Comparison of ENCODE assay signal across 3 cellular contexts in the genomic region with DNA sequence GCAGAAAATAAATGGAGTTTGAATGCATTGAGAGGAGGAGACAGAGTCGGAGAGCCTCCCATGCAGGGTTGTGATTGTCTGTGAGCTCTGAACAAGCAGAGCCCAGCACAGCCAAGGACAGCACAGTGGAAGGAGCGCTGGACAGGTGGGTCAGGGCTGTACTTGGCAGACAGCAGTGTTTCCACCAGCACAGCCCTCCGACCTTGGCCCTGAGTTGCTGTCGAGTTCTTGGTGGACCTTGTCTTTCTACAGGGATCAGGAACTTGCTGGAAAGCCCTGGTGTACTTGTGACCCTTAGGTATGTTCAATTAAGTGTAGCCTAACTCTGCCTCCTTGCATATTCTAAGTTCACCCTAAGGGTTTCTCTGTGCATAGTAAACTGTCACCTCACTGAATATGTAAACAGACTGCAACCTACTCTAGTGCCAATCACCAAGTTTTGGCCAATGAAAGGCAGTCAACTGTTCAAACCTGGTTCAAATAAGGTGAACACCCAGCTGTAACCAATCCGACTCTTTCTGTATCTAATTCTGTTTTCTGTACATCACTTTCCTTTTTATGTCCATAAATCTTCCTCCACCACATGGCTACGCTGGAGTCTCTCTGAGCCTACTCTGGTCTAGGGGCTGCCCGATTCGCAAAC.
TF ChIP-seq lines count a peak whose summit lies in the region.

No MANE protein-coding gene starts in this region.

TF ChIP-seq in IMR-90, 13 proteins besides CTCF, POLR2A, EP300 and RAD21:
- TF ChIP-seq, protein P1, sequence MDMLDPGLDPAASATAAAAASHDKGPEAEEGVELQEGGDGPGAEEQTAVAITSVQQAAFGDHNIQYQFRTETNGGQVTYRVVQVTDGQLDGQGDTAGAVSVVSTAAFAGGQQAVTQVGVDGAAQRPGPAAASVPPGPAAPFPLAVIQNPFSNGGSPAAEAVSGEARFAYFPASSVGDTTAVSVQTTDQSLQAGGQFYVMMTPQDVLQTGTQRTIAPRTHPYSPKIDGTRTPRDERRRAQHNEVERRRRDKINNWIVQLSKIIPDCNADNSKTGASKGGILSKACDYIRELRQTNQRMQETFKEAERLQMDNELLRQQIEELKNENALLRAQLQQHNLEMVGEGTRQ (IDR thresholded peaks at IDR 0.05; ENCODE audit: low read depth, low read length), result no peak
- TF ChIP-seq CHD1 (IDR thresholded peaks at IDR 0.05; ENCODE audit: low read depth, low read length) (no peak), MXI1 (IDR thresholded peaks at IDR 0.05; ENCODE audit: borderline replicate concordance, low read depth, low read length) (no peak), CEBPB (IDR thresholded peaks at IDR 0.05; ENCODE audit: low read depth, low read length) (no peak), RFX5 (IDR thresholded peaks at IDR 0.05; ENCODE audit: low read depth, low read length) (no peak), MAZ (IDR thresholded peaks at IDR 0.05; ENCODE audit: borderline replicate concordance, low read depth, low read length) (no peak), NFE2L2 (IDR thresholded peaks at IDR 0.05; ENCODE audit: low read depth, low read length) (no peak), BHLHE40 (IDR thresholded peaks at IDR 0.05; ENCODE audit: low read depth, low read length) (no peak), SMC3 (IDR thresholded peaks at IDR 0.05; ENCODE audit: low read depth, low read length) (no peak), FOS (IDR thresholded peaks at IDR 0.05; ENCODE audit: low read depth, low read length) (no peak), MAFK (IDR thresholded peaks at IDR 0.05; ENCODE audit: low read depth, low read length) (no peak), RCOR1 (IDR thresholded peaks at IDR 0.05; ENCODE audit: insufficient replicate concordance, low read length) (no peak)
- TF ChIP-seq, protein P2, sequence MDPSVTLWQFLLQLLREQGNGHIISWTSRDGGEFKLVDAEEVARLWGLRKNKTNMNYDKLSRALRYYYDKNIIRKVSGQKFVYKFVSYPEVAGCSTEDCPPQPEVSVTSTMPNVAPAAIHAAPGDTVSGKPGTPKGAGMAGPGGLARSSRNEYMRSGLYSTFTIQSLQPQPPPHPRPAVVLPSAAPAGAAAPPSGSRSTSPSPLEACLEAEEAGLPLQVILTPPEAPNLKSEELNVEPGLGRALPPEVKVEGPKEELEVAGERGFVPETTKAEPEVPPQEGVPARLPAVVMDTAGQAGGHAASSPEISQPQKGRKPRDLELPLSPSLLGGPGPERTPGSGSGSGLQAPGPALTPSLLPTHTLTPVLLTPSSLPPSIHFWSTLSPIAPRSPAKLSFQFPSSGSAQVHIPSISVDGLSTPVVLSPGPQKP (IDR thresholded peaks at IDR 0.05; ENCODE audit: borderline replicate concordance, low read depth, low read length), result no peak

TF ChIP-seq in GM12878, 131 proteins besides CTCF, POLR2A, EP300 and RAD21:
- no peak for TF ChIP-seq NR2C2 (IDR thresholded peaks at IDR 0.05; ENCODE audit: borderline replicate concordance, control insufficient read depth, insufficient read length, low read depth)
- no peak for TF ChIP-seq ZNF274 (IDR thresholded peaks at IDR 0.05; ENCODE audit: insufficient read depth, insufficient read length)
- TF ChIP-seq, protein P3, sequence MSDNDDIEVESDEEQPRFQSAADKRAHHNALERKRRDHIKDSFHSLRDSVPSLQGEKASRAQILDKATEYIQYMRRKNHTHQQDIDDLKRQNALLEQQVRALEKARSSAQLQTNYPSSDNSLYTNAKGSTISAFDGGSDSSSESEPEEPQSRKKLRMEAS (IDR thresholded peaks at IDR 0.05; ENCODE audit: low read depth, low read length), result no peak
- no peak for TF ChIP-seq TCF3 (IDR thresholded peaks at IDR 0.05; ENCODE audit: borderline replicate concordance, insufficient read depth, low read depth, low read length)
- TF ChIP-seq, protein P4, sequence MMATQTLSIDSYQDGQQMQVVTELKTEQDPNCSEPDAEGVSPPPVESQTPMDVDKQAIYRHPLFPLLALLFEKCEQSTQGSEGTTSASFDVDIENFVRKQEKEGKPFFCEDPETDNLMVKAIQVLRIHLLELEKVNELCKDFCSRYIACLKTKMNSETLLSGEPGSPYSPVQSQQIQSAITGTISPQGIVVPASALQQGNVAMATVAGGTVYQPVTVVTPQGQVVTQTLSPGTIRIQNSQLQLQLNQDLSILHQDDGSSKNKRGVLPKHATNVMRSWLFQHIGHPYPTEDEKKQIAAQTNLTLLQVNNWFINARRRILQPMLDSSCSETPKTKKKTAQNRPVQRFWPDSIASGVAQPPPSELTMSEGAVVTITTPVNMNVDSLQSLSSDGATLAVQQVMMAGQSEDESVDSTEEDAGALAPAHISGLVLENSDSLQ (IDR thresholded peaks at IDR 0.05), result peak; percentile 53
- no peak for TF ChIP-seq SP1 (IDR thresholded peaks at IDR 0.05; ENCODE audit: low read depth, low read length)

TF ChIP-seq in liver, 16 proteins besides CTCF, POLR2A, EP300 and RAD21:
- TF ChIP-seq TAF1 (conservative IDR thresholded peaks at IDR 0.05) (no peak), JUND (IDR thresholded peaks at IDR 0.05) (no peak), FOXA2 (IDR thresholded peaks at IDR 0.05) (peak; percentile 17), FOXA1 (IDR thresholded peaks at IDR 0.05) (no peak), GABPA (IDR thresholded peaks at IDR 0.05 in 1 of 2, conservative IDR thresholded peaks at IDR 0.05 in 1 of 2) (no peak), YY1 (IDR thresholded peaks at IDR 0.05) (peak; percentile 87), HNF4A (conservative IDR thresholded peaks at IDR 0.05) (peak; percentile 75 to 89), EGR1 (IDR thresholded peaks at IDR 0.05; ENCODE audit: low read depth in 2 of 2) (peak in 1 of 2 donors; percentile 33), SP1 (IDR thresholded peaks at IDR 0.05) (peak; percentile 61), RXRA (IDR thresholded peaks at IDR 0.05) (peak; percentile 76 to 86), HNF4G (IDR thresholded peaks at IDR 0.05) (no peak), NR2F2 (IDR thresholded peaks at IDR 0.05) (no peak)
- TF ChIP-seq, protein P3 (IDR thresholded peaks at IDR 0.05), result peak; percentile 58
- TF ChIP-seq, protein P5, sequence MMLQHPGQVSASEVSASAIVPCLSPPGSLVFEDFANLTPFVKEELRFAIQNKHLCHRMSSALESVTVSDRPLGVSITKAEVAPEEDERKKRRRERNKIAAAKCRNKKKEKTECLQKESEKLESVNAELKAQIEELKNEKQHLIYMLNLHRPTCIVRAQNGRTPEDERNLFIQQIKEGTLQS (IDR thresholded peaks at IDR 0.05), result no peak
- TF ChIP-seq, protein P6, sequence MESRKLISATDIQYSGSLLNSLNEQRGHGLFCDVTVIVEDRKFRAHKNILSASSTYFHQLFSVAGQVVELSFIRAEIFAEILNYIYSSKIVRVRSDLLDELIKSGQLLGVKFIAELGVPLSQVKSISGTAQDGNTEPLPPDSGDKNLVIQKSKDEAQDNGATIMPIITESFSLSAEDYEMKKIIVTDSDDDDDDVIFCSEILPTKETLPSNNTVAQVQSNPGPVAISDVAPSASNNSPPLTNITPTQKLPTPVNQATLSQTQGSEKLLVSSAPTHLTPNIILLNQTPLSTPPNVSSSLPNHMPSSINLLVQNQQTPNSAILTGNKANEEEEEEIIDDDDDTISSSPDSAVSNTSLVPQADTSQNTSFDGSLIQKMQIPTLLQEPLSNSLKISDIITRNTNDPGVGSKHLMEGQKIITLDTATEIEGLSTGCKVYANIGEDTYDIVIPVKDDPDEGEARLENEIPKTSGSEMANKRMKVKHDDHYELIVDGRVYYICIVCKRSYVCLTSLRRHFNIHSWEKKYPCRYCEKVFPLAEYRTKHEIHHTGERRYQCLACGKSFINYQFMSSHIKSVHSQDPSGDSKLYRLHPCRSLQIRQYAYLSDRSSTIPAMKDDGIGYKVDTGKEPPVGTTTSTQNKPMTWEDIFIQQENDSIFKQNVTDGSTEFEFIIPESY (IDR thresholded peaks at IDR 0.05), result no peak
- TF ChIP-seq, protein P7, sequence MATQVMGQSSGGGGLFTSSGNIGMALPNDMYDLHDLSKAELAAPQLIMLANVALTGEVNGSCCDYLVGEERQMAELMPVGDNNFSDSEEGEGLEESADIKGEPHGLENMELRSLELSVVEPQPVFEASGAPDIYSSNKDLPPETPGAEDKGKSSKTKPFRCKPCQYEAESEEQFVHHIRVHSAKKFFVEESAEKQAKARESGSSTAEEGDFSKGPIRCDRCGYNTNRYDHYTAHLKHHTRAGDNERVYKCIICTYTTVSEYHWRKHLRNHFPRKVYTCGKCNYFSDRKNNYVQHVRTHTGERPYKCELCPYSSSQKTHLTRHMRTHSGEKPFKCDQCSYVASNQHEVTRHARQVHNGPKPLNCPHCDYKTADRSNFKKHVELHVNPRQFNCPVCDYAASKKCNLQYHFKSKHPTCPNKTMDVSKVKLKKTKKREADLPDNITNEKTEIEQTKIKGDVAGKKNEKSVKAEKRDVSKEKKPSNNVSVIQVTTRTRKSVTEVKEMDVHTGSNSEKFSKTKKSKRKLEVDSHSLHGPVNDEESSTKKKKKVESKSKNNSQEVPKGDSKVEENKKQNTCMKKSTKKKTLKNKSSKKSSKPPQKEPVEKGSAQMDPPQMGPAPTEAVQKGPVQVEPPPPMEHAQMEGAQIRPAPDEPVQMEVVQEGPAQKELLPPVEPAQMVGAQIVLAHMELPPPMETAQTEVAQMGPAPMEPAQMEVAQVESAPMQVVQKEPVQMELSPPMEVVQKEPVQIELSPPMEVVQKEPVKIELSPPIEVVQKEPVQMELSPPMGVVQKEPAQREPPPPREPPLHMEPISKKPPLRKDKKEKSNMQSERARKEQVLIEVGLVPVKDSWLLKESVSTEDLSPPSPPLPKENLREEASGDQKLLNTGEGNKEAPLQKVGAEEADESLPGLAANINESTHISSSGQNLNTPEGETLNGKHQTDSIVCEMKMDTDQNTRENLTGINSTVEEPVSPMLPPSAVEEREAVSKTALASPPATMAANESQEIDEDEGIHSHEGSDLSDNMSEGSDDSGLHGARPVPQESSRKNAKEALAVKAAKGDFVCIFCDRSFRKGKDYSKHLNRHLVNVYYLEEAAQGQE (IDR thresholded peaks at IDR 0.05), result peak; percentile 73
TF ChIP-seq in liver: peak in this region for 8.
